Comparison of ENCODE assay signal across 11 cellular contexts in genomic region chrX:24167719-24168472, GRCh38. TPM values are rescaled to one million over a fixed set of nuclear protein-coding genes. Genes with fewer than 3 reads are reported as not detected.
DNase-seq lines count a peak whose midpoint lies in the region; ATAC-seq and TF ChIP-seq lines count a peak whose summit lies in the region.
"Had no signal": no experiment of that assay in that cellular context is flagged by ENCODE, and none has a peak within 500 bp of the region (broad histone marks: within the 10 kb centered on the region; RNA-seq: fewer than 3 reads in every experiment).

No MANE protein-coding gene starts in this region.

- BruUV-seq in PC-3 (replicated peaks; lab: Mats Ljungman, UMichigan), result no TSS peak

- H3K4me2 ChIP-seq in PC-3 (ENCODE audit: low read length), result no peak overlapping the region

- no peaks in the 10 kb centered on the region for H3K9me2 ChIP-seq in PC-3 (replicated peaks; ENCODE audit: low read length)

- H3K36me3 ChIP-seq in PC-3 (ENCODE audit: low read depth, low read length) (peaks cover 27% of the 10 kb centered on the region), MG63 (peaks cover 33% of the 10 kb centered on the region)

- CTCF ChIA-PET in PC-3 (lab: Charles Lee), result no interaction called here

- intact Hi-C loops in PC-3 (cut with micrococcal nuclease), result loop anchor here (10.0 kb wide), 1 partner anchor 47 kb away; no protein-coding TSS in a partner anchor

- no peak overlapping the region for H3K9ac ChIP-seq in PC-3 (ENCODE audit: low read length)

- ATAC-seq in GM21529 (IDR thresholded peaks at IDR 0.05; ENCODE audit: unreplicated experiment) (peak; percentile 39), PC-3 (peak; percentile 64), HG02884 (IDR thresholded peaks at IDR 0.05; ENCODE audit: unreplicated experiment) (no peak)

- TF ChIP-seq CTCF in PC-3 (conservative IDR thresholded peaks at IDR 0.05; ENCODE audit: low read depth, low read length), result no peak

- no peaks in the 10 kb centered on the region for H3K27me3 ChIP-seq in PC-3 (ENCODE audit: low read length)
- no peaks in the 10 kb centered on the region for H3K27me3 ChIP-seq in MG63

- peaks cover 95% of the 10 kb centered on the region for H3K79me2 ChIP-seq in PC-3 (ENCODE audit: low read length)

- H3K4me1 Mint-ChIP-seq in immature natural killer cell, result peaks cover 75 to 95% of the 10 kb centered on the region in 2 donors

- no peaks in the 10 kb centered on the region for H3F3A ChIP-seq in PC-3 (ENCODE audit: low read length, unreplicated experiment)

- no peaks in the 10 kb centered on the region for H3K9me3 ChIP-seq in PC-3 (ENCODE audit: low read length)
- no peaks in the 10 kb centered on the region for H3K9me3 ChIP-seq in MG63

- H3K4me3 ChIP-seq in PC-3 (ENCODE audit: low read length) (no peak overlapping the region), MG63 (no peak overlapping the region)

- H3K27ac ChIP-seq in PC-3 (ENCODE audit: low read length), result no peak overlapping the region

- peaks cover 56% of the 10 kb centered on the region for H4K20me1 ChIP-seq in PC-3 (ENCODE audit: low read length)

- peaks cover 0 to 5% (median 3%) of the 10 kb centered on the region in 3 donors for H3K27me3 Mint-ChIP-seq in immature natural killer cell (ENCODE audit: low read depth in 3 of 3)

- no peaks in the 10 kb centered on the region for H3K9me3 Mint-ChIP-seq in immature natural killer cell
- H3K9me3 Mint-ChIP-seq: endodermal cell had no signal

- peak overlapping the region; percentile 3 to 67 (median 32) for H3K27ac Mint-ChIP-seq in immature natural killer cell
- H3K27ac Mint-ChIP-seq: endodermal cell had no signal

- no peaks in the 10 kb centered on the region for H3K4me1 ChIP-seq in PC-3 (ENCODE audit: insufficient read depth, low read length)

- peaks cover under 1 to 3% (median 2%) of the 10 kb centered on the region in 3 donors for H3K36me3 Mint-ChIP-seq in immature natural killer cell

- POLR2A ChIA-PET in PC-3 (lab: Charles Lee; ENCODE audit: unreplicated experiment), result interaction anchor here (0.6 kb wide), 1 partner anchor 42 kb away, joined by 3 read pairs; no protein-coding TSS in a partner anchor

- DNase-seq in EH (ENCODE audit: low read depth), result peak; percentile 51
- no peak for DNase-seq in PC-3
- DNase-seq in immature natural killer cell, result no peak
- no peak for DNase-seq in COLO668 (lab: John Stamatoyannopoulos, UW; ENCODE audit: unreplicated experiment)
- DNase-seq in MG63, result no peak
- no peak for DNase-seq in Ammon's horn (ENCODE audit: low spot score)
- DNase-seq: endodermal cell, NCI-H748 treated with DMSO at 0.1 percent for 48 hours, substantia nigra had no signal

- H2AFZ ChIP-seq in PC-3 (ENCODE audit: low read length), result no peak overlapping the region

- H3K4me3 Mint-ChIP-seq in immature natural killer cell, result peak overlapping the region in 2 of 5 donors; percentile 0 to 2
- H3K4me3 Mint-ChIP-seq: endodermal cell had no signal

RNA-seq across cellular contexts. Expression of gene ZFX, which starts 18.4 kb away (rescaled TPM):
- total RNA-seq in PC-3 (2014; rRNA removed), result 21.0 and 25.9 TPM in 2 replicates
- polyA plus RNA-seq in immature natural killer cell, result 10 to 100 TPM; 27.6 to 46.7 (median 38.6) TPM
- total RNA-seq in MG63 (2014; rRNA removed; shearing (Covaris generic); ENCODE audit: low replicate concordance), result 5.9 and 9.5 TPM in 2 replicates
